In the genomic region with DNA sequence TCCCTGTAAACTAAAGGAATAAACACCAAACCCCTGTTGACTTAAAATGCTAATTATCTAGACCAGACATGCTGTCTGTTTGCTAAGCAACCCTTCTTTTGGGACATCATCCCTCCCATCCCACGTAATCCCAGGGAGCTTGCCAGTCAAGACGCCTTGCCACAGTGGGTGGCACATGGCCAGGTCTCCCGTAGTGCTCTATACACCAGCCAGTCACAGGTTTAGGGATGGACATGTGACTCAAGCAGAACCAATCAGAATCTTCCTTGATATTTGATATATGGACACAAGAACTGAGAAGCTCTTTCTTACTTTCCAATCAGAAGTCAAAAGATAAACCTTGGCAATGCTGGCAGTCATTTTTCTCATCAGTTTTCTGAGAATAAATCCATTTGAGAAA, we compare ENCODE assay signal across 16 cellular contexts. TPM values are rescaled to one million over a fixed set of nuclear protein-coding genes. Genes with fewer than 3 reads are reported as not detected.
"Had no signal": no experiment of that assay in that cellular context is flagged by ENCODE, and none has a peak within 500 bp of the region (broad histone marks: within the 10 kb centered on the region; RNA-seq: fewer than 3 reads in every experiment).

No MANE protein-coding gene starts in this region.

- H3K27ac ChIP-seq: psoas muscle had no signal

- H3K9me3 ChIP-seq: ascending aorta, psoas muscle had no signal

- H3K27me3 Mint-ChIP-seq: activated CD4-positive, alpha-beta memory T cell treated with anti-CD3 and anti-CD28 coated beads, Interleukin-2, amount 10 ng/mL, durations not matched to agents 7 days and 5 days; activated CD4-positive, alpha-beta T cell treated with anti-CD3 and anti-CD28 coated beads for 36 hours; activated naive CD8-positive, alpha-beta T cell treated with anti-CD3 and anti-CD28 coated beads, Interleukin-2, amount 50 U/mL, for 24 hours; stimulated activated naive B cell treated with anti-CD40 and anti-IgM and Interleukin-4, amounts not matched to agents 10 μg/mL and 1 μg/mL and 100 μg/mL, for 72 hours; type B pancreatic cell had no signal

- DNase-seq: activated CD4-positive, alpha-beta memory T cell treated with anti-CD3 and anti-CD28 coated beads, Interleukin-2, amount 10 ng/mL, durations not matched to agents 7 days and 5 days; activated CD4-positive, alpha-beta T cell treated with anti-CD3 and anti-CD28 coated beads for 36 hours; activated naive CD4-positive, alpha-beta T cell treated with Interleukin-2 at 50 U/mL for 16 hours; activated naive CD8-positive, alpha-beta T cell treated with anti-CD3 and anti-CD28 coated beads, Interleukin-2, amount 50 U/mL, for 24 hours; glutamatergic neuron; immature natural killer cell; naive thymus-derived CD8-positive, alpha-beta T cell; psoas muscle; stimulated activated CD4-positive, alpha-beta T cell treated with anti-CD3 and anti-CD28 coated beads, Interleukin-2, amount 100 ng/mL, for 24 hours; stimulated activated naive B cell treated with anti-CD40 and anti-IgM and Interleukin-4, amounts not matched to agents 10 μg/mL and 1 μg/mL and 100 μg/mL, for 72 hours; substantia nigra had no signal

- H3K9me3 Mint-ChIP-seq: activated CD4-positive, alpha-beta memory T cell treated with anti-CD3 and anti-CD28 coated beads, Interleukin-2, amount 10 ng/mL, durations not matched to agents 7 days and 5 days; activated naive CD8-positive, alpha-beta T cell treated with anti-CD3 and anti-CD28 coated beads, Interleukin-2, amount 50 U/mL, for 24 hours; activated T-helper 1 cell treated with anti-CD3 and anti-CD28 coated beads, Interleukin-12 subunit alpha, Interleukin-12 subunit beta, Interleukin-2, Interleukin-4 antibody, amounts not matched to agents 30 ng/mL and 10 ng/mL and 1 ng/mL, durations not matched to agents 14 hours and 24 hours and 36 hours; immature natural killer cell; stimulated activated naive B cell treated with anti-CD40 and anti-IgM and Interleukin-4, amounts not matched to agents 10 μg/mL and 1 μg/mL and 100 μg/mL, for 72 hours; type B pancreatic cell had no signal

- H3K4me1 Mint-ChIP-seq: activated CD4-positive, alpha-beta memory T cell treated with anti-CD3 and anti-CD28 coated beads, Interleukin-2, amount 10 ng/mL, durations not matched to agents 7 days and 5 days; activated CD4-positive, alpha-beta T cell treated with anti-CD3 and anti-CD28 coated beads for 36 hours; activated naive CD8-positive, alpha-beta T cell treated with anti-CD3 and anti-CD28 coated beads, Interleukin-2, amount 50 U/mL, for 24 hours; immature natural killer cell; naive thymus-derived CD8-positive, alpha-beta T cell; stimulated activated naive B cell treated with anti-CD40 and anti-IgM and Interleukin-4, amounts not matched to agents 10 μg/mL and 1 μg/mL and 100 μg/mL, for 72 hours had no signal

- H3K4me3 ChIP-seq: ascending aorta, psoas muscle had no signal

- H3K27ac Mint-ChIP-seq: activated CD4-positive, alpha-beta memory T cell treated with anti-CD3 and anti-CD28 coated beads, Interleukin-2, amount 10 ng/mL, durations not matched to agents 7 days and 5 days; activated CD4-positive, alpha-beta T cell treated with anti-CD3 and anti-CD28 coated beads for 36 hours; activated naive CD8-positive, alpha-beta T cell treated with anti-CD3 and anti-CD28 coated beads, Interleukin-2, amount 50 U/mL, for 24 hours; activated T-helper 1 cell treated with anti-CD3 and anti-CD28 coated beads, Interleukin-12 subunit alpha, Interleukin-12 subunit beta, Interleukin-2, Interleukin-4 antibody, amounts not matched to agents 30 ng/mL and 10 ng/mL and 1 ng/mL, durations not matched to agents 14 hours and 24 hours and 36 hours; immature natural killer cell; naive thymus-derived CD8-positive, alpha-beta T cell; stimulated activated naive B cell treated with anti-CD40 and anti-IgM and Interleukin-4, amounts not matched to agents 10 μg/mL and 1 μg/mL and 100 μg/mL, for 72 hours had no signal

- H3K4me3 Mint-ChIP-seq: activated CD4-positive, alpha-beta memory T cell treated with anti-CD3 and anti-CD28 coated beads, Interleukin-2, amount 10 ng/mL, durations not matched to agents 7 days and 5 days; activated CD4-positive, alpha-beta T cell treated with anti-CD3 and anti-CD28 coated beads for 36 hours; activated naive CD8-positive, alpha-beta T cell treated with anti-CD3 and anti-CD28 coated beads, Interleukin-2, amount 50 U/mL, for 24 hours; activated T-helper 1 cell treated with anti-CD3 and anti-CD28 coated beads, Interleukin-12 subunit alpha, Interleukin-12 subunit beta, Interleukin-2, Interleukin-4 antibody, amounts not matched to agents 30 ng/mL and 10 ng/mL and 1 ng/mL, durations not matched to agents 14 hours and 24 hours and 36 hours; immature natural killer cell; naive thymus-derived CD8-positive, alpha-beta T cell; stimulated activated naive B cell treated with anti-CD40 and anti-IgM and Interleukin-4, amounts not matched to agents 10 μg/mL and 1 μg/mL and 100 μg/mL, for 72 hours; type B pancreatic cell had no signal

- H3K36me3 Mint-ChIP-seq: immature natural killer cell; naive thymus-derived CD8-positive, alpha-beta T cell; stimulated activated naive B cell treated with anti-CD40 and anti-IgM and Interleukin-4, amounts not matched to agents 10 μg/mL and 1 μg/mL and 100 μg/mL, for 72 hours had no signal

- H3K27me3 ChIP-seq: ascending aorta had no signal

- ATAC-seq: activated CD4-positive, alpha-beta T cell treated with anti-CD3 and anti-CD28 coated beads for 36 hours; activated naive CD8-positive, alpha-beta T cell treated with anti-CD3 and anti-CD28 coated beads, Interleukin-2, amount 50 U/mL, for 24 hours; esophagus mucosa; naive thymus-derived CD8-positive, alpha-beta T cell; psoas muscle; sciatic nerve; stimulated activated naive B cell treated with anti-CD40 and anti-IgM and Interleukin-4, amounts not matched to agents 10 μg/mL and 1 μg/mL and 100 μg/mL, for 72 hours had no signal

RNA-seq across cellular contexts. Expression of gene CNKSR3, which starts 60.0 kb away (rescaled TPM):
- total RNA-seq: activated CD4-positive, alpha-beta memory T cell treated with anti-CD3 and anti-CD28 coated beads, Interleukin-2, amount 10 ng/mL, durations not matched to agents 7 days and 5 days; activated T-helper 1 cell treated with anti-CD3 and anti-CD28 coated beads, Interleukin-12 subunit alpha, Interleukin-12 subunit beta, Interleukin-2, Interleukin-4 antibody, amounts not matched to agents 30 ng/mL and 10 ng/mL and 1 ng/mL, durations not matched to agents 14 hours and 24 hours and 36 hours; naive thymus-derived CD8-positive, alpha-beta T cell had no signal
